In the genomic region with DNA sequence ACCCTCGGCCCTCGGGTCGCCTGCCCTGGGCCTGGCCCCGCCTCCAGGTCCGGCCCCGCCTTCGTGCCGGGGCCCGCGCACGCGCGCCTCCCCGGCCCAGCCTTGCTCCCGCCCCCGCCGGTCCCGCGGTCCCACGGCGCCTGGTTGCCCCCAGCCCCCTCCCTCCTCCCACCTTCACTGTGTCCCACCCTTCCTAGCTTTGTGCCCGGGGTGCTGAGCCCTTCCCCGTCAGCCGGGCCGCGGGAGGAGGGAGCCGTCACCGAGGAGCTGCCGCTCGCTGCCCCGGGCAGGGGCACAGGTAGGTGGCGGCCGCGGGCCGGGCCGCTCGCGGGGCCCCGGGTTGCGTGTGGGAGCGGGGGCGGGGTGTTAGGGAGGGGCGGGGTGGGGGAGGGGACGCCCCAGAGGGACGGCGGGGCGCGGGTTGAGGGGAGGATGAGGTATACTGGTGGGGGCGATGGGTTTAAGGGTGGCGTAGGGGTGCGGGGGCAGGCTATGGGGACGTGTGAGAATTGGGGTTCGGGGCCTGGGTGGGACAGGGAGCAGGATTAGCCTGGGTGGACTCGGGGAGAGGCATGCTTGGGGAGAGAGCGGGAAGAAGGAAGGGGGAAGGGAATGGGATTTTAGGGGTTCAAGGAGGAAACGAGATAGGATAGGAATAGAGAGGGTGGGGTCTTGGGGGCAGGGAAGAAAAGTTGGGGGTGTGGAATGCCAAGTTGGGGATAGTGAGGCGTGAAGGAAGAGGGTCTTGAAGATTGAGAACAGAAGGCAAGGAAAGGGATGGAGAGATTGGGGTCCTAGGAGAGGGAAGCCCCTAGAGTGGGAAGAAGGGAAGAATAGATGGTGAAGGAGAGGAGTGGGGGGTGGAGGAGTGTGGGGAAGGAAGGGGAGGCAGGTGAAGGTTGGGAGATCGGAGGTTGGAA, we compare ENCODE assay signal across 1 cellular context.
A peak's percentile ranks its signal among the peaks of the same experiment; 100 is the strongest.
TF ChIP-seq lines count a peak whose summit lies in the region.

A gene with protein sequence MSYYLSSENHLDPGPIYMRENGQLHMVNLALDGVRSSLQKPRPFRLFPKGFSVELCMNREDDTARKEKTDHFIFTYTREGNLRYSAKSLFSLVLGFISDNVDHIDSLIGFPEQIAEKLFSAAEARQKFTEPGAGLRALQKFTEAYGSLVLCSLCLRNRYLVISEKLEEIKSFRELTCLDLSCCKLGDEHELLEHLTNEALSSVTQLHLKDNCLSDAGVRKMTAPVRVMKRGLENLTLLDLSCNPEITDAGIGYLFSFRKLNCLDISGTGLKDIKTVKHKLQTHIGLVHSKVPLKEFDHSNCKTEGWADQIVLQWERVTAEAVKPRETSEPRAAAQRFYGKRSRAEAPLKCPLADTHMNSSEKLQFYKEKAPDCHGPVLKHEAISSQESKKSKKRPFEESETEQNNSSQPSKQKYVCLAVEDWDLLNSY (plus strand): TSS at position 99 of the 920 bp plus-strand sequence. CDS start 5,650 bp downstream, outside the sequence.

TF ChIP-seq in HEK293, 187 proteins besides CTCF, POLR2A, EP300 and RAD21 (continued from another document):
- TF ChIP-seq ZBTB7A (tag by site-specific recombination; IDR thresholded peaks at IDR 0.05; ENCODE audit: low read depth) (peak; percentile 14; the same call in 1 of the 2 replicates), ZFHX2 (tag by site-specific recombination; conservative IDR thresholded peaks at IDR 0.05) (peak; percentile 72), ZNF624 (tag by site-specific recombination; IDR thresholded peaks at IDR 0.05) (0 out of 2 replicates have a peak, but pooled peaks have one; percentile 67), ZNF433 (tag by site-specific recombination; IDR thresholded peaks at IDR 0.05; ENCODE audit: low read depth) (no peak), ZBTB8A (tag by site-specific recombination; IDR thresholded peaks at IDR 0.05) (0 out of 2 replicates have a peak, but pooled peaks have one; percentile 10), KLF10 (tag by site-specific recombination; IDR thresholded peaks at IDR 0.05) (peak; percentile 72), ZNF623 (tag by site-specific recombination; IDR thresholded peaks at IDR 0.05) (0 out of 2 replicates have a peak, but pooled peaks have one; percentile 4), ZNF473 (tag by site-specific recombination; IDR thresholded peaks at IDR 0.05) (0 out of 2 replicates have a peak, but pooled peaks have one; percentile 53), KLF7 (tag by site-specific recombination; IDR thresholded peaks at IDR 0.05; ENCODE audit: borderline replicate concordance) (peak; percentile 57; the same call in 1 of the 2 replicates)
- TF ChIP-seq, protein P1, sequence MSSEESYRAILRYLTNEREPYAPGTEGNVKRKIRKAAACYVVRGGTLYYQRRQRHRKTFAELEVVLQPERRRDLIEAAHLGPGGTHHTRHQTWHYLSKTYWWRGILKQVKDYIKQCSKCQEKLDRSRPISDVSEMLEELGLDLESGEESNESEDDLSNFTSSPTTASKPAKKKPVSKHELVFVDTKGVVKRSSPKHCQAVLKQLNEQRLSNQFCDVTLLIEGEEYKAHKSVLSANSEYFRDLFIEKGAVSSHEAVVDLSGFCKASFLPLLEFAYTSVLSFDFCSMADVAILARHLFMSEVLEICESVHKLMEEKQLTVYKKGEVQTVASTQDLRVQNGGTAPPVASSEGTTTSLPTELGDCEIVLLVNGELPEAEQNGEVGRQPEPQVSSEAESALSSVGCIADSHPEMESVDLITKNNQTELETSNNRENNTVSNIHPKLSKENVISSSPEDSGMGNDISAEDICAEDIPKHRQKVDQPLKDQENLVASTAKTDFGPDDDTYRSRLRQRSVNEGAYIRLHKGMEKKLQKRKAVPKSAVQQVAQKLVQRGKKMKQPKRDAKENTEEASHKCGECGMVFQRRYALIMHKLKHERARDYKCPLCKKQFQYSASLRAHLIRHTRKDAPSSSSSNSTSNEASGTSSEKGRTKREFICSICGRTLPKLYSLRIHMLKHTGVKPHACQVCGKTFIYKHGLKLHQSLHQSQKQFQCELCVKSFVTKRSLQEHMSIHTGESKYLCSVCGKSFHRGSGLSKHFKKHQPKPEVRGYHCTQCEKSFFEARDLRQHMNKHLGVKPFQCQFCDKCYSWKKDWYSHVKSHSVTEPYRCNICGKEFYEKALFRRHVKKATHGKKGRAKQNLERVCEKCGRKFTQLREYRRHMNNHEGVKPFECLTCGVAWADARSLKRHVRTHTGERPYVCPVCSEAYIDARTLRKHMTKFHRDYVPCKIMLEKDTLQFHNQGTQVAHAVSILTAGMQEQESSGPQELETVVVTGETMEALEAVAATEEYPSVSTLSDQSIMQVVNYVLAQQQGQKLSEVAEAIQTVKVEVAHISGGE (tag by site-specific recombination; conservative IDR thresholded peaks at IDR 0.05; ENCODE audit: low read depth) = peak; percentile 40; the same call in 1 of the 2 replicates
- TF ChIP-seq, protein P2, sequence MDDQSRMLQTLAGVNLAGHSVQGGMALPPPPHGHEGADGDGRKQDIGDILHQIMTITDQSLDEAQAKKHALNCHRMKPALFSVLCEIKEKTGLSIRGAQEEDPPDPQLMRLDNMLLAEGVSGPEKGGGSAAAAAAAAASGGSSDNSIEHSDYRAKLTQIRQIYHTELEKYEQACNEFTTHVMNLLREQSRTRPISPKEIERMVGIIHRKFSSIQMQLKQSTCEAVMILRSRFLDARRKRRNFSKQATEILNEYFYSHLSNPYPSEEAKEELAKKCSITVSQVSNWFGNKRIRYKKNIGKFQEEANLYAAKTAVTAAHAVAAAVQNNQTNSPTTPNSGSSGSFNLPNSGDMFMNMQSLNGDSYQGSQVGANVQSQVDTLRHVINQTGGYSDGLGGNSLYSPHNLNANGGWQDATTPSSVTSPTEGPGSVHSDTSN (CRISPR knock-in tag; IDR thresholded peaks at IDR 0.05) = no peak; the same call in 1 of the 2 replicates
- TF ChIP-seq, protein P3, sequence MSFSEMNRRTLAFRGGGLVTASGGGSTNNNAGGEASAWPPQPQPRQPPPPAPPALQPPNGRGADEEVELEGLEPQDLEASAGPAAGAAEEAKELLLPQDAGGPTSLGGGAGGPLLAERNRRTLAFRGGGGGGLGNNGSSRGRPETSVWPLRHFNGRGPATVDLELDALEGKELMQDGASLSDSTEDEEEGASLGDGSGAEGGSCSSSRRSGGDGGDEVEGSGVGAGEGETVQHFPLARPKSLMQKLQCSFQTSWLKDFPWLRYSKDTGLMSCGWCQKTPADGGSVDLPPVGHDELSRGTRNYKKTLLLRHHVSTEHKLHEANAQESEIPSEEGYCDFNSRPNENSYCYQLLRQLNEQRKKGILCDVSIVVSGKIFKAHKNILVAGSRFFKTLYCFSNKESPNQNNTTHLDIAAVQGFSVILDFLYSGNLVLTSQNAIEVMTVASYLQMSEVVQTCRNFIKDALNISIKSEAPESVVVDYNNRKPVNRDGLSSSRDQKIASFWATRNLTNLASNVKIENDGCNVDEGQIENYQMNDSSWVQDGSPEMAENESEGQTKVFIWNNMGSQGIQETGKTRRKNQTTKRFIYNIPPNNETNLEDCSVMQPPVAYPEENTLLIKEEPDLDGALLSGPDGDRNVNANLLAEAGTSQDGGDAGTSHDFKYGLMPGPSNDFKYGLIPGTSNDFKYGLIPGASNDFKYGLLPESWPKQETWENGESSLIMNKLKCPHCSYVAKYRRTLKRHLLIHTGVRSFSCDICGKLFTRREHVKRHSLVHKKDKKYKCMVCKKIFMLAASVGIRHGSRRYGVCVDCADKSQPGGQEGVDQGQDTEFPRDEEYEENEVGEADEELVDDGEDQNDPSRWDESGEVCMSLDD (tag by site-specific recombination; IDR thresholded peaks at IDR 0.05) = peak; percentile 89
- TF ChIP-seq, protein P4, sequence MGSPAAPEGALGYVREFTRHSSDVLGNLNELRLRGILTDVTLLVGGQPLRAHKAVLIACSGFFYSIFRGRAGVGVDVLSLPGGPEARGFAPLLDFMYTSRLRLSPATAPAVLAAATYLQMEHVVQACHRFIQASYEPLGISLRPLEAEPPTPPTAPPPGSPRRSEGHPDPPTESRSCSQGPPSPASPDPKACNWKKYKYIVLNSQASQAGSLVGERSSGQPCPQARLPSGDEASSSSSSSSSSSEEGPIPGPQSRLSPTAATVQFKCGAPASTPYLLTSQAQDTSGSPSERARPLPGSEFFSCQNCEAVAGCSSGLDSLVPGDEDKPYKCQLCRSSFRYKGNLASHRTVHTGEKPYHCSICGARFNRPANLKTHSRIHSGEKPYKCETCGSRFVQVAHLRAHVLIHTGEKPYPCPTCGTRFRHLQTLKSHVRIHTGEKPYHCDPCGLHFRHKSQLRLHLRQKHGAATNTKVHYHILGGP (tag by site-specific recombination; IDR thresholded peaks at IDR 0.05) = 0 out of 2 replicates have a peak, but pooled peaks have one; percentile 7
- TF ChIP-seq, protein P5, sequence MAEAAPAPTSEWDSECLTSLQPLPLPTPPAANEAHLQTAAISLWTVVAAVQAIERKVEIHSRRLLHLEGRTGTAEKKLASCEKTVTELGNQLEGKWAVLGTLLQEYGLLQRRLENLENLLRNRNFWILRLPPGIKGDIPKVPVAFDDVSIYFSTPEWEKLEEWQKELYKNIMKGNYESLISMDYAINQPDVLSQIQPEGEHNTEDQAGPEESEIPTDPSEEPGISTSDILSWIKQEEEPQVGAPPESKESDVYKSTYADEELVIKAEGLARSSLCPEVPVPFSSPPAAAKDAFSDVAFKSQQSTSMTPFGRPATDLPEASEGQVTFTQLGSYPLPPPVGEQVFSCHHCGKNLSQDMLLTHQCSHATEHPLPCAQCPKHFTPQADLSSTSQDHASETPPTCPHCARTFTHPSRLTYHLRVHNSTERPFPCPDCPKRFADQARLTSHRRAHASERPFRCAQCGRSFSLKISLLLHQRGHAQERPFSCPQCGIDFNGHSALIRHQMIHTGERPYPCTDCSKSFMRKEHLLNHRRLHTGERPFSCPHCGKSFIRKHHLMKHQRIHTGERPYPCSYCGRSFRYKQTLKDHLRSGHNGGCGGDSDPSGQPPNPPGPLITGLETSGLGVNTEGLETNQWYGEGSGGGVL (tag by site-specific recombination; IDR thresholded peaks at IDR 0.05) = peak; percentile 61
